ENCODE assay signal across 8 cellular contexts in the genomic region with DNA sequence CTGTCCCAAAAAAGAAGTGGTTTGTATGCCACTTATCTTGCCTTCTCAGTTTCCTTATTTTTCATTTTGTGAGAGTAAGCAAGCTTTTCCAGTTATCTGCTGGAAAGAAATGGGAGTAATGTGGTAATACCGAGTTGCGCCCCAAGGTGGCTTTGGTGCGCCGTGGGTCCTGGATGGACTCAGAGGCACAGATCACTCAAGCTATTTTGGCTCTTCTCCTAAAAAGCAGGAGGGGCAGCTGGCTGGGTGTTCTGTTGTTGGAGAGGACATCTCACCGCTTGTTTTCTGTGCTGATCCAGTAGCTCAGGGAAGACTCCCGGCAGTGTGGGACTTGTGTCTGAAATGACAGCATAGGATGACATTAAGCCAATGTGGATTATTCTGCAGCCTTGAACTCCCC. TPM values are rescaled to one million over a fixed set of nuclear protein-coding genes. Genes with fewer than 3 reads are reported as not detected.
DNase-seq lines count a peak whose midpoint lies in the region; ATAC-seq and TF ChIP-seq lines count a peak whose summit lies in the region.

No MANE protein-coding gene starts in this region.

- H3K36me3 ChIP-seq in Caco-2 (ENCODE audit: control insufficient read depth, insufficient read depth, low read length), result peaks cover 4% of the 10 kb centered on the region; the same call in 1 of the 2 replicates

- H3K9me3 Mint-ChIP-seq in Caco-2 (ENCODE audit: unreplicated experiment) (peaks cover 9% of the 10 kb centered on the region), progenitor cell of endocrine pancreas (ENCODE audit: low read depth) (peaks cover 7% of the 10 kb centered on the region)

- H3K36me3 Mint-ChIP-seq in Caco-2 (ENCODE audit: insufficient read depth, unreplicated experiment) (peaks cover 92% of the 10 kb centered on the region), progenitor cell of endocrine pancreas (ENCODE audit: insufficient read depth) (peaks cover 58% of the 10 kb centered on the region)

- ATAC-seq in GM19395 (IDR thresholded peaks at IDR 0.05; ENCODE audit: unreplicated experiment), result no peak
- no peak for ATAC-seq in GM19324 (IDR thresholded peaks at IDR 0.05; ENCODE audit: low FRiP score, unreplicated experiment)

- no peak overlapping the region for H3K27ac Mint-ChIP-seq in Caco-2 (ENCODE audit: unreplicated experiment)
- no peak overlapping the region for H3K27ac Mint-ChIP-seq in progenitor cell of endocrine pancreas

- peak; percentile 32 to 43 for TF ChIP-seq CTCF in Caco-2 (IDR thresholded peaks at IDR 0.05; ENCODE audit: insufficient read depth in 1 of 2, low read depth in 1 of 2, low read length in 1 of 2, severe bottlenecking in 1 of 2, unreplicated experiment in 1 of 2)
- peak; percentile 50 for TF ChIP-seq CTCF in fibroblast of mammary gland (conservative IDR thresholded peaks at IDR 0.05; ENCODE audit: control insufficient read depth, insufficient read depth, low read depth, low read length)
- peak; percentile 42 for TF ChIP-seq CTCF in progenitor cell of endocrine pancreas (IDR thresholded peaks at IDR 0.05; ENCODE audit: unreplicated experiment)

- POLR2A ChIA-PET in Caco-2 (lab: Charles Lee), result no interaction called here

- H3K4me1 ChIP-seq in Caco-2, result no peaks in the 10 kb centered on the region

- intact Hi-C loops in Caco-2 (cut with micrococcal nuclease; ENCODE audit: unreplicated experiment), result loop anchor here (2.0 kb wide), 1 partner anchor 38 kb away; no protein-coding TSS in a partner anchor

- no TSS peak for BruUV-seq in Caco-2 (replicated peaks; lab: Mats Ljungman, UMichigan)

- CTCF ChIA-PET in Caco-2 (lab: Charles Lee), result interaction anchor here (0.6 to 1.3 kb wide), 4 partner anchors 8 to 38 kb away, joined by 3 to 6 read pairs (median 5); a partner anchor contains a TSS

- H3K4me1 Mint-ChIP-seq in Caco-2 (ENCODE audit: low read depth, unreplicated experiment) (no peaks in the 10 kb centered on the region), progenitor cell of endocrine pancreas (ENCODE audit: low read depth) (no peaks in the 10 kb centered on the region)

- H3K27me3 Mint-ChIP-seq in Caco-2 (ENCODE audit: insufficient read depth, unreplicated experiment) (no peaks in the 10 kb centered on the region), progenitor cell of endocrine pancreas (no peaks in the 10 kb centered on the region)

- no peak overlapping the region for H3K4me3 Mint-ChIP-seq in Caco-2 (ENCODE audit: unreplicated experiment)
- H3K4me3 Mint-ChIP-seq in progenitor cell of endocrine pancreas (ENCODE audit: low read depth), result no peak overlapping the region

- no peak overlapping the region for H3K4me3 ChIP-seq in Caco-2 (ENCODE audit: low read depth, low read length)
- H3K4me3 ChIP-seq in fibroblast of mammary gland (ENCODE audit: control insufficient read depth, low read depth, low read length), result no peak overlapping the region

- no peaks in the 10 kb centered on the region for H3K9me3 ChIP-seq in Caco-2

- DNase-seq in Caco-2, result peak in 1 of 2 experiments; percentile 55
- DNase-seq in HuH-7 (ENCODE audit: low spot score), result peak; percentile 46
- peak; percentile 25 to 47 for DNase-seq in activated CD4-positive, alpha-beta T cell treated with anti-CD3 and anti-CD28 coated beads for 4 hours
- DNase-seq in fibroblast of mammary gland (ENCODE audit: low read depth), result peak; percentile 60
- no peak for DNase-seq in progenitor cell of endocrine pancreas (ENCODE audit: low spot score, unreplicated experiment)
- DNase-seq in KG1 (lab: John Stamatoyannopoulos, UW), result no peak

- H3K27me3 ChIP-seq in Caco-2 (replicated peaks; ENCODE audit: control insufficient read depth, insufficient read depth, low read length), result no peaks in the 10 kb centered on the region

RNA-seq across cellular contexts. Expression of a gene that starts 16.4 kb away (rescaled TPM):
- total RNA-seq in Caco-2 (2022), result 34.2 and 35.2 TPM in 2 replicates
- 44.8 and 45.0 TPM in 2 replicates for total RNA-seq in progenitor cell of endocrine pancreas

RNA-seq across cellular contexts. Expression of a gene that starts 20.8 kb away (rescaled TPM):
- total RNA-seq in Caco-2 (2022), result 19.4 and 20.2 TPM in 2 replicates
- 35.4 and 41.8 TPM in 2 replicates for total RNA-seq in progenitor cell of endocrine pancreas

RNA-seq across cellular contexts. Expression of a gene that starts 52.1 kb away (rescaled TPM):
- total RNA-seq in Caco-2 (2022) (13.8 and 15.0 TPM in 2 replicates), progenitor cell of endocrine pancreas (14.3 and 16.4 TPM in 2 replicates)

RNA-seq across cellular contexts. Expression of a gene that starts 52.2 kb away (rescaled TPM):
- total RNA-seq in Caco-2 (2022), result 23.6 and 25.3 TPM in 2 replicates
- 27.7 and 31.8 TPM in 2 replicates for total RNA-seq in progenitor cell of endocrine pancreas

RNA-seq across cellular contexts. Expression of a gene that starts 56.3 kb away (rescaled TPM):
- total RNA-seq in Caco-2 (2022), result not detected in 2 replicates
- total RNA-seq in progenitor cell of endocrine pancreas, result not detected in 2 replicates

Comparison
In these comparisons a context has a peak if more than half of its experiments do, and no peak if none do; other contexts are left out.
1. DNase-seq: peak in HuH-7 (single experiment), activated CD4-positive, alpha-beta T cell treated with anti-CD3 and anti-CD28 coated beads for 4 hours (2 of 2) and fibroblast of mammary gland (single experiment); none in progenitor cell of endocrine pancreas (single experiment) and KG1 (single experiment).
2. Peak in every context shown above with its lines, with median percentiles within 50 percentile points of each other: CTCF ChIP-seq.